14 cellular contexts compared by ENCODE assay signal in genomic region chr7:134893920-134894319, GRCh38.
DNase-seq lines count a peak whose midpoint lies in the region; ATAC-seq and TF ChIP-seq lines count a peak whose summit lies in the region.
"Had no signal": no experiment of that assay in that cellular context is flagged by ENCODE, and none has a peak within 500 bp of the region (broad histone marks: within the 10 kb centered on the region; RNA-seq: fewer than 3 reads in every experiment).

No MANE protein-coding gene starts in this region.

- TF ChIP-seq POLR2A in body of pancreas (IDR thresholded peaks at IDR 0.05) = no peak

- H2AK5ac ChIP-seq in mesenchymal stem cell (ENCODE audit: low read length, severe bottlenecking) = no peak overlapping the region

- H4K8ac ChIP-seq in mesenchymal stem cell (ENCODE audit: low read length) = no peak overlapping the region

- H3K4ac ChIP-seq in mesenchymal stem cell (ENCODE audit: low read depth in 1 of 2, low read length in 2 of 2) = no peak overlapping the region

- H3K9me3 Mint-ChIP-seq in WTC11 (peaks cover 24% of the 10 kb centered on the region), endodermal cell (peaks cover 26% of the 10 kb centered on the region)

- H3K4me3 Mint-ChIP-seq in WTC11 (no peak overlapping the region), endodermal cell (peak overlapping the region; percentile 76)

- H3K4me1 Mint-ChIP-seq in WTC11 = peaks cover 44% of the 10 kb centered on the region
- peaks cover 35% of the 10 kb centered on the region for H3K4me1 Mint-ChIP-seq in endodermal cell

- no peak overlapping the region for H3K23ac ChIP-seq in mesenchymal stem cell (ENCODE audit: low read length in 2 of 2)

- H3K27me3 Mint-ChIP-seq in WTC11 (ENCODE audit: low read depth) (no peaks in the 10 kb centered on the region; the same call in 1 of the 2 replicates), endodermal cell (ENCODE audit: insufficient read depth) (no peaks in the 10 kb centered on the region)

- no peak for ATAC-seq in WTC11
- ATAC-seq in body of pancreas = no peak
- ATAC-seq: activated CD4-positive, CD25-positive, alpha-beta regulatory T cell treated with anti-CD3 and anti-CD28 coated beads, Interleukin-2, amount 50 U/mL, for 24 hours had no signal

- H3K27me3 ChIP-seq in endodermal cell (ENCODE audit: control insufficient read depth, insufficient read depth, low read length, poor library complexity, severe bottlenecking) (no peaks in the 10 kb centered on the region), mesenchymal stem cell (ENCODE audit: control insufficient read depth in 1 of 2, insufficient read depth in 1 of 2, low read length in 2 of 2) (no peaks in the 10 kb centered on the region), tibial artery (no peaks in the 10 kb centered on the region), body of pancreas (no peaks in the 10 kb centered on the region)
- H3K27me3 ChIP-seq: adrenal gland, BE2C had no signal

- peak overlapping the region; percentile 80 for H3K4me3 ChIP-seq in endodermal cell (ENCODE audit: low read length)
- peak overlapping the region in 1 of 2 experiments; percentile 81 for H3K4me3 ChIP-seq in mesenchymal stem cell (ENCODE audit: insufficient read depth in 1 of 2, low read depth in 1 of 2, low read length in 2 of 2)
- H3K4me3 ChIP-seq in tibial artery = no peak overlapping the region
- no peak overlapping the region for H3K4me3 ChIP-seq in body of pancreas
- H3K4me3 ChIP-seq: adrenal gland had no signal

- H3K18ac ChIP-seq in mesenchymal stem cell (ENCODE audit: low read depth in 1 of 2, low read length in 2 of 2) = no peak overlapping the region

- H3K79me1 ChIP-seq in mesenchymal stem cell (replicated peaks; ENCODE audit: low read length, poor library complexity, severe bottlenecking) = peaks cover 17% of the 10 kb centered on the region

- intact Hi-C loops in tibial artery (cut with DNase I; ENCODE audit: low total_unique reads) = no loop called here
- intact Hi-C loops in body of pancreas (cut with DNase I) = no loop called here

- H3K36me3 Mint-ChIP-seq in WTC11 = peaks cover 29% of the 10 kb centered on the region
- H3K36me3 Mint-ChIP-seq in endodermal cell (ENCODE audit: low read depth) = peaks cover 36% of the 10 kb centered on the region

- H3K4me1 ChIP-seq in endodermal cell (ENCODE audit: control insufficient read depth, insufficient read depth, low read length) = no peaks in the 10 kb centered on the region
- H3K4me1 ChIP-seq in mesenchymal stem cell (ENCODE audit: control insufficient read depth, insufficient read depth, low read depth, low read length) = peaks cover 10% of the 10 kb centered on the region
- peaks cover 0 to 71% (median 44%) of the 10 kb centered on the region in 4 donors for H3K4me1 ChIP-seq in tibial artery
- peaks cover 5% of the 10 kb centered on the region for H3K4me1 ChIP-seq in body of pancreas

- H4K91ac ChIP-seq in mesenchymal stem cell (ENCODE audit: low read length) = no peak overlapping the region

- no peak overlapping the region for H2BK12ac ChIP-seq in mesenchymal stem cell (ENCODE audit: low read length in 2 of 2)

- TF ChIP-seq CTCF in WTC11 (IDR thresholded peaks at IDR 0.05) (no peak), endodermal cell (conservative IDR thresholded peaks at IDR 0.05) (no peak), tibial artery (IDR thresholded peaks at IDR 0.05) (no peak), body of pancreas (IDR thresholded peaks at IDR 0.05) (no peak)

- no peak overlapping the region for H2AFZ ChIP-seq in mesenchymal stem cell (ENCODE audit: low read depth, low read length)
- H2AFZ ChIP-seq: parathyroid adenoma had no signal

- H3K14ac ChIP-seq in mesenchymal stem cell (ENCODE audit: low read length in 2 of 2) = no peak overlapping the region

- no peak overlapping the region for H2BK120ac ChIP-seq in mesenchymal stem cell (ENCODE audit: low read depth, low read length)

- WGBS in endodermal cell (ENCODE audit: insufficient coverage in 1 of 2, insufficient read length in 1 of 2), 2 experiments = 78 to 86% methylated on average over 3 to 7 of the region's 7 CpGs
- 97% methylated on average over 6 of the region's 7 CpGs for WGBS in mesenchymal stem cell
- WGBS in body of pancreas, 2 donors = 81 to 83% methylated on average over 7 of the region's 7 CpGs

- no peak overlapping the region for H3K9ac ChIP-seq in endodermal cell (ENCODE audit: extremely low read depth, low read length, poor library complexity, severe bottlenecking)
- peak overlapping the region; percentile 98 for H3K9ac ChIP-seq in mesenchymal stem cell (ENCODE audit: low read length)
- H3K9ac ChIP-seq: parathyroid adenoma had no signal

- POLR2A ChIA-PET in WTC11 (lab: Charles Lee) = no interaction called here

- CTCF ChIA-PET in WTC11 (lab: Charles Lee) = interaction anchor here (0.9 kb wide), 1 partner anchor 138 kb away, joined by 3 read pairs; no protein-coding TSS in a partner anchor

- no peak overlapping the region for H2BK15ac ChIP-seq in mesenchymal stem cell (ENCODE audit: low read depth, poor library complexity, severe bottlenecking)

- no peak overlapping the region for H3K4me2 ChIP-seq in mesenchymal stem cell (ENCODE audit: low read length, poor library complexity, severe bottlenecking)

- H3K9me3 ChIP-seq in endodermal cell (ENCODE audit: control insufficient read depth, low read length) (peaks cover 41% of the 10 kb centered on the region), mesenchymal stem cell (ENCODE audit: control insufficient read depth, low read length) (peaks cover 15% of the 10 kb centered on the region), tibial artery (peaks cover 0 to 7% (median 0%) of the 10 kb centered on the region in 3 donors), body of pancreas (no peaks in the 10 kb centered on the region)

- H2BK5ac ChIP-seq in mesenchymal stem cell (ENCODE audit: low read depth, low read length, poor library complexity, severe bottlenecking) = no peak overlapping the region

- DNase-seq in WTC11 (ENCODE audit: low spot score) = no peak
- no peak for DNase-seq in endodermal cell
- no peak for DNase-seq in mesenchymal stem cell
- no peak for DNase-seq in tibial artery
- no peak for DNase-seq in NCI-H510A treated with DMSO at 0.1 percent for 48 hours (lab: John Stamatoyannopoulos, UW)
- no peak for DNase-seq in cerebellum (ENCODE audit: low spot score)
- no peak for DNase-seq in body of pancreas
- DNase-seq: adrenal gland, BE2C, DMS 273 treated with DMSO at 0.1 percent for 48 hours, H7, NCI-H1694 treated with DMSO at 0.1 percent for 48 hours had no signal

- H3K36me3 ChIP-seq in endodermal cell (ENCODE audit: control insufficient read depth, insufficient read depth, low read length) = peaks cover 29% of the 10 kb centered on the region
- peaks cover 14 to 49% of the 10 kb centered on the region in 2 experiments for H3K36me3 ChIP-seq in mesenchymal stem cell (ENCODE audit: control insufficient read depth in 1 of 2, insufficient read depth in 2 of 2, low read depth in 1 of 2, low read length in 2 of 2)
- H3K36me3 ChIP-seq in tibial artery = peaks cover 4 to 23% (median 6%) of the 10 kb centered on the region in 3 donors
- no peaks in the 10 kb centered on the region for H3K36me3 ChIP-seq in body of pancreas (replicated peaks in 1 of 2; ENCODE audit: insufficient read depth in 1 of 2, low read depth in 2 of 2)
- H3K36me3 ChIP-seq: adrenal gland, BE2C had no signal

- H3K27ac ChIP-seq in endodermal cell (ENCODE audit: low read depth, low read length) = no peak overlapping the region
- no peak overlapping the region for H3K27ac ChIP-seq in mesenchymal stem cell (ENCODE audit: low read length, poor library complexity, severe bottlenecking)
- H3K27ac ChIP-seq in tibial artery = peak overlapping the region; percentile 67 to 68
- no peak overlapping the region for H3K27ac ChIP-seq in body of pancreas
- H3K27ac ChIP-seq: parathyroid adenoma had no signal

- H3K27ac Mint-ChIP-seq in WTC11 (peak overlapping the region; percentile 20; the same call in 1 of the 2 replicates), endodermal cell (no peak overlapping the region)

TF ChIP-seq in WTC11, 78 proteins besides CTCF, POLR2A, EP300 and RAD21 (continues in another document):
- TF ChIP-seq ERG (CRISPR knock-in tag; IDR thresholded peaks at IDR 0.05) (no peak), SMAD3 (CRISPR knock-in tag; IDR thresholded peaks at IDR 0.05; ENCODE audit: borderline replicate concordance) (no peak), ETV6 (CRISPR knock-in tag; IDR thresholded peaks at IDR 0.05) (no peak), HMGA2 (CRISPR knock-in tag; IDR thresholded peaks at IDR 0.05) (no peak), ZNF423 (CRISPR knock-in tag; IDR thresholded peaks at IDR 0.05) (no peak), E2F1 (CRISPR knock-in tag; IDR thresholded peaks at IDR 0.05) (no peak)

Comparison
In these comparisons a context has a peak if more than half of its experiments do, and no peak if none do; other contexts are left out.
1. H3K27ac ChIP-seq: peak in tibial artery (2 of 2); none in endodermal cell (single experiment), mesenchymal stem cell (single experiment) and body of pancreas (0 of 4).